26 cellular contexts compared by ENCODE assay signal in genomic region chr13:41152005-41152404, GRCh38.
"Had no signal": no experiment of that assay in that cellular context is flagged by ENCODE, and none has a peak within 500 bp of the region (broad histone marks: within the 10 kb centered on the region; RNA-seq: fewer than 3 reads in every experiment).

No MANE protein-coding gene starts in this region.

- H3K4me3 ChIP-seq: colonic mucosa, esophagus squamous epithelium, gastrocnemius medialis, heart right ventricle, left lung, lower lobe of right lung, mucosa of descending colon had no signal

- H3K4me1 ChIP-seq: colonic mucosa, esophagus squamous epithelium, gastrocnemius medialis, heart right ventricle, left lung, lower lobe of right lung had no signal

- DNase-seq: colonic mucosa; cortex of kidney; effector CD8-positive, alpha-beta T cell; effector memory CD8-positive, alpha-beta T cell; endodermal cell; erythroblast; esophagus squamous epithelium; foreskin fibroblast; foreskin melanocyte; gastrocnemius medialis; glutamatergic neuron; head of caudate nucleus; heart right ventricle; hippocampal formation; left cardiac atrium; left lung; left ventricle myocardium superior; lower lobe of right lung; mesenchymal stem cell; mucosa of descending colon; naive B cell had no signal

- ATAC-seq: effector memory CD8-positive, alpha-beta T cell; esophagus mucosa; gastrocnemius medialis; heart right ventricle; left cardiac atrium; left lung; left ventricle myocardium superior; lower lobe of right lung; mucosa of descending colon had no signal

- FAIRE-seq: endometrium, islet of Langerhans, keratinocyte had no signal

- H3K27ac ChIP-seq: colonic mucosa, epithelial cell of prostate, esophagus squamous epithelium, gastrocnemius medialis, heart right ventricle, left lung, lower lobe of right lung had no signal

- H3K9me3 ChIP-seq: gastrocnemius medialis had no signal

- H3K27me3 ChIP-seq: colonic mucosa, esophagus squamous epithelium, gastrocnemius medialis, heart right ventricle, left lung had no signal

- H3K36me3 ChIP-seq: colonic mucosa, esophagus squamous epithelium, lower lobe of right lung had no signal
